In the genomic region with DNA sequence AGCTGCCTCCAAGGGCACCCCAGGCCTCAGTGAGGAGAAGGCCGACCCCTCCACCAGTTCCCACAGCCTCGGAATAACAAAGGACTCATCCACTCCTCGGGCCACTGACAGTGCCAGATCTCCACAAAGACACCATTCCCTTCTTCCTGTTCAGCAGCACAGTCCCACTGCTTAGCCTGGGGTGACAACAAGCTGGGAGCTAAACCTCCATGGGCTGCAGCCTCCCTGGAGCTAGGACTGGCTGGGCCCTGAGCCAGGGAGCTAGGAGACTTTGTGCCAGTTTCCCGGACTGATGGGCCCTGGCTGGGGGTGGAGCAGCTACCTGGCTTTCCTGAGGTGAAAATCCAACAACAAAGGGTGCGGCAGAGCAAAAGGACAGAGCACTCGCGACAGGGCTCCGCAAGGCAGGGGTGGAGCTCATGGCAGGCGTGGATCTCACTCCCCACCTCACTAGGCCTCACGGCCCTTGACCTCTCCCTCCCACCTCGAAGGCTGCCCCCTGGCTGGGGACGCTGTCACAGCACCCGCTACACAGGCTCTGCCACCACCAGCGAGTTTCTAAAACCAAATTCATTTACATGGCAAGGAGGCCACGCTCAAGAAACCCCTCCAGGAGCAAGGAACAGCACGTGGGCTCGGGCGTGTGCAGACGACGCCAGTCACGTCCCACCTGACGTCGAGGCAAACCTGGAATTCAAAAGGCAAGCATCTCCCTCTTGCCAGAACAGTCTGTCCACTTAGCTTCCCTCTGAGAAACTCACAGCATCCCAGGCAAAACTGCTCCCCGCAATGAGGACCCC, we compare ENCODE assay signal across 9 cellular contexts. TPM values are rescaled to one million over a fixed set of nuclear protein-coding genes. Genes with fewer than 3 reads are reported as not detected.
A peak's percentile ranks its signal among the peaks of the same experiment; 100 is the strongest.
DNase-seq lines count a peak whose midpoint lies in the region; TF ChIP-seq lines count a peak whose summit lies in the region.
"Had no signal": no experiment of that assay in that cellular context is flagged by ENCODE, and none has a peak within 500 bp of the region (broad histone marks: within the 10 kb centered on the region; RNA-seq: fewer than 3 reads in every experiment).

No MANE protein-coding gene starts in this region.

- CTCF ChIA-PET in AG04450 (lab: Charles Lee) = interaction anchor here (1.4 kb wide), 1 partner anchor 13 kb away, joined by 5 read pairs; no protein-coding TSS in a partner anchor

- H3K27ac Mint-ChIP-seq in glutamatergic neuron (ENCODE audit: unreplicated experiment) = peak overlapping the region; percentile 91

- peaks cover 9% of the 10 kb centered on the region for H3K9me3 Mint-ChIP-seq in glutamatergic neuron (ENCODE audit: unreplicated experiment)

- no peaks in the 10 kb centered on the region for H3K27me3 ChIP-seq in AG04450 (ENCODE audit: control insufficient read depth, insufficient read depth, low read length)
- H3K27me3 ChIP-seq: thyroid gland had no signal

- peak overlapping the region; percentile 55 for H3K4me3 Mint-ChIP-seq in glutamatergic neuron (ENCODE audit: unreplicated experiment)

- peak; percentile 28 for TF ChIP-seq CTCF in AG04450 (IDR thresholded peaks at IDR 0.05; ENCODE audit: low read depth, low read length)
- TF ChIP-seq CTCF in glutamatergic neuron (IDR thresholded peaks at IDR 0.05; ENCODE audit: partially characterized antibody, unreplicated experiment) = peak; percentile 64

- POLR2A ChIA-PET in AG04450 (lab: Yijun Ruan, JAX) = no interaction called here

- H3K4me1 Mint-ChIP-seq in glutamatergic neuron (ENCODE audit: low read depth, unreplicated experiment) = peaks cover 23% of the 10 kb centered on the region

- no peak overlapping the region for H3K4me3 ChIP-seq in AG04450 (ENCODE audit: low read depth, low read length)
- H3K4me3 ChIP-seq: thyroid gland had no signal

- no peaks in the 10 kb centered on the region; the same call in 1 of the 2 replicates for H3K9me3 ChIP-seq in AG04450 (ENCODE audit: control insufficient read depth, insufficient read depth, low read length)
- H3K9me3 ChIP-seq: thyroid gland had no signal

- no peaks in the 10 kb centered on the region for H3K36me3 Mint-ChIP-seq in glutamatergic neuron (ENCODE audit: unreplicated experiment)

- no peak overlapping the region for H3K27ac ChIP-seq in AG04450 (ENCODE audit: low read depth, low read length)

- H3K27me3 Mint-ChIP-seq in glutamatergic neuron (ENCODE audit: unreplicated experiment) = peaks cover 8% of the 10 kb centered on the region

- DNase-seq in AG04450 (ENCODE audit: low read depth, low spot score) (no peak), GM19240 (ENCODE audit: insufficient read length, low spot score) (peak; percentile 24), T-helper 9 cell (peak; percentile 21), glutamatergic neuron (peak; percentile 74), NCI-H69 (lab: John Stamatoyannopoulos, UW) (no peak), NCI-H748 treated with DMSO at 0.1 percent for 48 hours (lab: John Stamatoyannopoulos, UW) (no peak), SK-N-DZ (ENCODE audit: low spot score) (no peak)
- peak; percentile 27 for DNase-seq in stimulated activated CD8-positive, alpha-beta memory T cell treated with anti-CD3 and anti-CD28 coated beads, Interleukin-12 subunit alpha, Interleukin-12 subunit beta, amount 100 ng/mL, for 1 hour (ENCODE audit: low read depth)

RNA-seq across cellular contexts. Expression of gene SLC35E2B, which starts 13.8 kb away (rescaled TPM):
- polyA plus RNA-seq in AG04450 (2011; rRNA removed) = 30.5 and 36.4 TPM in 2 replicates
- polyA minus RNA-seq in AG04450 (2011; rRNA and poly(A)+ RNA removed) = 36.4 and 42.3 TPM in 2 replicates
- total RNA-seq in glutamatergic neuron (ENCODE audit: unreplicated experiment) = 151 TPM
- 26.9 and 32.3 TPM in 2 replicates for polyA plus RNA-seq in SK-N-DZ (2014; cell fraction: cytosol; rRNA removed)
- 35.7 and 63.9 TPM in 2 replicates for polyA plus RNA-seq in SK-N-DZ (2014; cell fraction: nucleus; rRNA removed)

RNA-seq across cellular contexts. Expression of gene CDK11B, which starts 20.0 kb away (rescaled TPM):
- 6.7 and 13.3 TPM in 2 replicates for polyA plus RNA-seq in AG04450 (2011; rRNA removed)
- polyA minus RNA-seq in AG04450 (2011; rRNA and poly(A)+ RNA removed) = 4.1 and 5.6 TPM in 2 replicates
- 32.7 TPM for total RNA-seq in glutamatergic neuron (ENCODE audit: unreplicated experiment)
- 10.4 and 13.4 TPM in 2 replicates for polyA plus RNA-seq in SK-N-DZ (2014; cell fraction: cytosol; rRNA removed)
- 21.3 and 39.4 TPM in 2 replicates for polyA plus RNA-seq in SK-N-DZ (2014; cell fraction: nucleus; rRNA removed)

RNA-seq across cellular contexts. Expression of gene CDK11A, which starts 45.4 kb away (rescaled TPM):
- polyA plus RNA-seq in AG04450 (2011; rRNA removed) = 6.0 and 10.6 TPM in 2 replicates
- polyA minus RNA-seq in AG04450 (2011; rRNA and poly(A)+ RNA removed) = 8.3 and 13.4 TPM in 2 replicates
- 62.8 TPM for total RNA-seq in glutamatergic neuron (ENCODE audit: unreplicated experiment)
- polyA plus RNA-seq in SK-N-DZ (2014; cell fraction: cytosol; rRNA removed) = 6.4 and 7.5 TPM in 2 replicates
- polyA plus RNA-seq in SK-N-DZ (2014; cell fraction: nucleus; rRNA removed) = 86.9 and 154 TPM in 2 replicates

RNA-seq across cellular contexts. Expression of gene MMP23B, which starts 46.8 kb away (rescaled TPM):
- 4.9 and 7.1 TPM in 2 replicates for polyA plus RNA-seq in AG04450 (2011; rRNA removed)
- polyA minus RNA-seq in AG04450 (2011; rRNA and poly(A)+ RNA removed) = 0.97 TPM in 1 of 2 replicates, not detected in the other
- total RNA-seq in glutamatergic neuron (ENCODE audit: unreplicated experiment) = 162 TPM
- polyA plus RNA-seq in SK-N-DZ (2014; cell fraction: cytosol; rRNA removed) = 0.24 and 0.73 TPM in 2 replicates
- polyA plus RNA-seq in SK-N-DZ (2014; cell fraction: nucleus; rRNA removed) = 12.9 and 25.9 TPM in 2 replicates

Comparison
In these comparisons a context has a peak if more than half of its experiments do, and no peak if none do; other contexts are left out.
1. DNase-seq: peak in GM19240 (single experiment), T-helper 9 cell (single experiment), glutamatergic neuron (single experiment) and stimulated activated CD8-positive, alpha-beta memory T cell treated with anti-CD3 and anti-CD28 coated beads, Interleukin-12 subunit alpha, Interleukin-12 subunit beta, amount 100 ng/mL, for 1 hour (single experiment); none in AG04450 (single experiment), NCI-H69 (single experiment), NCI-H748 treated with DMSO at 0.1 percent for 48 hours (single experiment) and SK-N-DZ (single experiment).